20 cellular contexts compared by ENCODE assay signal in the genomic region with DNA sequence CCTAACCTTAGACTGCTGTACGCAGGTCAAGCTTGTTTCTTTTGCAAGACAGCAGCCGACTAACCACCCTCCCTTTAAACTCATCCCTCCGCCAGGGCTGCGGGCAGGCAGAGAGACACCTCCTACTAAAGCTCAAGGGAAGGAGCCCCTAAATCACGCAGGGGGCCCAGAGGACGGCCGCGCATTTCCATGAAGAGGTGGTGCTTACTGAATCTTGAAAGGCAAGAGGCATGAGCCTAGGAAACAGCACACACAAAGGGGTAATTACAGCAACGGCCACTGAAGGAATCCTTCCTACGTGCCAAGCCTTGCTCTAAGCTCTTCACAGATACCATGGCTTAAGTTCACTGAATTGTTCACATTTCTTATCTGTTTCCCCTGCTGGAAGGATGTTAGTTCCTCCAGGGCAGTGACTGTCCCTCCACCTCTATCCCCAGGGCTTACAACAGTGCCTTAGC.
DNase-seq lines count a peak whose midpoint lies in the region; ATAC-seq and TF ChIP-seq lines count a peak whose summit lies in the region.
"Had no signal": no experiment of that assay in that cellular context is flagged by ENCODE, and none has a peak within 500 bp of the region (broad histone marks: within the 10 kb centered on the region; RNA-seq: fewer than 3 reads in every experiment).

No MANE protein-coding gene starts in this region.

- intact Hi-C loops in transverse colon (cut with DNase I; ENCODE audit: low total_unique reads) (no loop called here), stomach (cut with DNase I; ENCODE audit: low total_unique reads) (no loop called here)

- H3K9me3 ChIP-seq in transverse colon (no peaks in the 10 kb centered on the region), stomach (no peaks in the 10 kb centered on the region)
- H3K9me3 ChIP-seq: BLaER1, prostate gland had no signal

- H3K36me3 ChIP-seq in transverse colon, result no peaks in the 10 kb centered on the region
- peaks cover 0 to under 1% (median 0%) of the 10 kb centered on the region in 4 donors for H3K36me3 ChIP-seq in stomach
- H3K36me3 ChIP-seq: prostate gland had no signal

- in situ Hi-C loops in transverse colon (cut with MboI; ENCODE audit: low pct_ligation_motif_present in 1 of 4, low pct_unique_long_range_greater_than_20kb in 1 of 4, low sequenced_read_pairs in 3 of 4), result no loop called here

- ATAC-seq in HG03565 (IDR thresholded peaks at IDR 0.05; ENCODE audit: unreplicated experiment), result no peak
- ATAC-seq: T-cell had no signal

- TF ChIP-seq POLR2A in transverse colon (IDR thresholded peaks at IDR 0.05) (no peak), stomach (IDR thresholded peaks at IDR 0.05) (no peak)

- H3K4me3 ChIP-seq in AG10803 (ENCODE audit: low read length) (no peak overlapping the region), coronary artery (no peak overlapping the region), transverse colon (no peak overlapping the region), stomach (no peak overlapping the region)
- H3K4me3 ChIP-seq: BLaER1, prostate gland had no signal

- DNase-seq in AG10803 (ENCODE audit: low read depth) (peak; percentile 11), NCI-H2227 treated with DMSO at 0.1 percent for 48 hours (lab: John Stamatoyannopoulos, UW) (peak; percentile 8), coronary artery (ENCODE audit: low spot score) (peak; percentile 24), mesenteric fat pad (ENCODE audit: low spot score) (peak; percentile 60), transverse colon (no peak), stomach (no peak)
- DNase-seq in stimulated activated CD4-positive, alpha-beta T cell treated with anti-CD3 and anti-CD28 coated beads, Interleukin-4, amount 100 ng/mL, for 4 hours, result no peak
- DNase-seq: activated CD4-positive, alpha-beta T cell treated with anti-CD3 and anti-CD28 coated beads, Interleukin-2, amount 10 ng/mL, durations not matched to agents 7 days and 5 days; activated CD8-positive, alpha-beta memory T cell treated with anti-CD3 and anti-CD28 coated beads, Interleukin-2, amount 50 U/mL, for 4 hours; activated effector memory CD4-positive, alpha-beta T cell treated with Interleukin-2 at 50 U/mL for 16 hours; Calu3; dermis blood vessel endothelial cell; hippocampal formation; NCI-H1417 treated with DMSO at 0.1 percent for 48 hours; NCI-H774; SHP77; T-cell had no signal

- H3K27ac ChIP-seq in coronary artery, result no peak overlapping the region
- H3K27ac ChIP-seq in transverse colon, result no peak overlapping the region
- no peak overlapping the region for H3K27ac ChIP-seq in stomach
- H3K27ac ChIP-seq: BLaER1, prostate gland had no signal

- H3K4me1 ChIP-seq in transverse colon, result no peaks in the 10 kb centered on the region
- H3K4me1 ChIP-seq in stomach, result no peaks in the 10 kb centered on the region
- H3K4me1 ChIP-seq: prostate gland had no signal

- 80% methylated on average over 10 of the region's 10 CpGs; no CpG with 5 or more reads in 1 of the 2 donors for WGBS in transverse colon (ENCODE audit: low coverage in 1 of 2), 2 donors
- 51 to 73% (median 56%) methylated on average over 9 to 10 of the region's 10 CpGs for WGBS in stomach, 5 donors

- H3K27me3 ChIP-seq in transverse colon, result no peaks in the 10 kb centered on the region
- no peaks in the 10 kb centered on the region for H3K27me3 ChIP-seq in stomach
- H3K27me3 ChIP-seq: BLaER1 had no signal

- TF ChIP-seq CTCF in AG10803 (conservative IDR thresholded peaks at IDR 0.05; ENCODE audit: low read length) (no peak), coronary artery (IDR thresholded peaks at IDR 0.05) (no peak), transverse colon (IDR thresholded peaks at IDR 0.05) (no peak), stomach (IDR thresholded peaks at IDR 0.05) (no peak)

- TF ChIP-seq EP300 in transverse colon (IDR thresholded peaks at IDR 0.05; ENCODE audit: low read depth) (no peak), stomach (IDR thresholded peaks at IDR 0.05) (no peak)

Comparison
In these comparisons a context has a peak if more than half of its experiments do, and no peak if none do; other contexts are left out.
1. DNase-seq: peak in AG10803 (single experiment), NCI-H2227 treated with DMSO at 0.1 percent for 48 hours (single experiment), coronary artery (single experiment) and mesenteric fat pad (single experiment); none in stimulated activated CD4-positive, alpha-beta T cell treated with anti-CD3 and anti-CD28 coated beads, Interleukin-4, amount 100 ng/mL, for 4 hours (0 of 2), transverse colon (single experiment) and stomach (single experiment).